ENCODE assay signal across 8 cellular contexts in genomic region chr5:141849371-141850182, GRCh38. TPM values are rescaled to one million over a fixed set of nuclear protein-coding genes. Genes with fewer than 3 reads are reported as not detected.
DNase-seq lines count a peak whose midpoint lies in the region; ATAC-seq and TF ChIP-seq lines count a peak whose summit lies in the region.

No MANE protein-coding gene starts in this region.

- H3K27me3 ChIP-seq in neural cell (ENCODE audit: insufficient read depth, low read depth, low read length), result no peaks in the 10 kb centered on the region

- no peaks in the 10 kb centered on the region for H3K9me3 ChIP-seq in neural cell (ENCODE audit: low read length)

- H2AFZ ChIP-seq in neural cell (ENCODE audit: low read depth, low read length), result peak overlapping the region; percentile 27

- no peak for TF ChIP-seq EP300 in neural cell (conservative IDR thresholded peaks at IDR 0.05; ENCODE audit: poor library complexity, severe bottlenecking)

- H3K4me3 ChIP-seq in neural cell (ENCODE audit: low read length), result peak overlapping the region; percentile 69

- H3K4me1 Mint-ChIP-seq in stimulated activated naive CD8-positive, alpha-beta T cell treated with anti-CD3 and anti-CD28 coated beads, Interleukin-15, amount 100 ng/mL, for 72 hours, result peaks cover 29% of the 10 kb centered on the region

- no peaks in the 10 kb centered on the region for H3K9me2 ChIP-seq in neural cell (ENCODE audit: insufficient read depth, low read length)

- peak; percentile 70 for ATAC-seq in GM21381 (IDR thresholded peaks at IDR 0.05; ENCODE audit: unreplicated experiment)
- ATAC-seq in stimulated activated naive CD8-positive, alpha-beta T cell treated with anti-CD3 and anti-CD28 coated beads, Interleukin-15, amount 100 ng/mL, for 72 hours, result peak; percentile 77

- peak overlapping the region; percentile 85 for H3K9ac ChIP-seq in neural cell (ENCODE audit: low read length)

- peak overlapping the region; percentile 88 for H3K27ac Mint-ChIP-seq in stimulated activated naive CD8-positive, alpha-beta T cell treated with anti-CD3 and anti-CD28 coated beads, Interleukin-15, amount 100 ng/mL, for 72 hours

- no peaks in the 10 kb centered on the region for H4K20me1 ChIP-seq in neural cell (ENCODE audit: insufficient read depth)

- peak overlapping the region; percentile 94 for H3K4me2 ChIP-seq in neural cell (ENCODE audit: low read length)

- H3K79me2 ChIP-seq in neural cell (replicated peaks; ENCODE audit: insufficient read depth, low read length), result peaks cover 21% of the 10 kb centered on the region

- TF ChIP-seq RAD21 in neural cell (conservative IDR thresholded peaks at IDR 0.05), result no peak

- H3K27ac ChIP-seq in neural cell (ENCODE audit: low read length), result peak overlapping the region; percentile 86

- DNase-seq in Caki2 (ENCODE audit: low read depth), result peak; percentile 79
- peak; percentile 87 for DNase-seq in HuH-7 (ENCODE audit: low spot score)
- peak; percentile 67 for DNase-seq in RPMI7951 (ENCODE audit: low read depth)
- peak; percentile 62 for DNase-seq in activated effector memory CD4-positive, alpha-beta T cell treated with Interleukin-2 at 50 U/mL for 16 hours
- peak; percentile 58 for DNase-seq in fibroblast of the conjunctiva (ENCODE audit: low read depth)
- peak; percentile 65 to 76 for DNase-seq in stimulated activated naive CD8-positive, alpha-beta T cell treated with anti-CD3 and anti-CD28 coated beads, Interleukin-15, amount 100 ng/mL, for 72 hours

- in situ Hi-C loops in Caki2 (cut with HindIII; ENCODE audit: low pct_unique_long_range_greater_than_20kb, low sequenced_read_pairs), result no loop called here

- H3K27me3 Mint-ChIP-seq in stimulated activated naive CD8-positive, alpha-beta T cell treated with anti-CD3 and anti-CD28 coated beads, Interleukin-15, amount 100 ng/mL, for 72 hours, result no peaks in the 10 kb centered on the region

- H3F3A ChIP-seq in neural cell (ENCODE audit: insufficient read depth, low read length, poor library complexity, severe bottlenecking), result no peaks in the 10 kb centered on the region

- H3K36me3 ChIP-seq in neural cell (ENCODE audit: insufficient read depth, low read length), result no peaks in the 10 kb centered on the region

- no peaks in the 10 kb centered on the region for H3K9me3 Mint-ChIP-seq in stimulated activated naive CD8-positive, alpha-beta T cell treated with anti-CD3 and anti-CD28 coated beads, Interleukin-15, amount 100 ng/mL, for 72 hours

- peak overlapping the region; percentile 86 to 91 for H3K4me3 Mint-ChIP-seq in stimulated activated naive CD8-positive, alpha-beta T cell treated with anti-CD3 and anti-CD28 coated beads, Interleukin-15, amount 100 ng/mL, for 72 hours

- TF ChIP-seq CTCF in neural cell (IDR thresholded peaks at IDR 0.05; ENCODE audit: poor library complexity, severe bottlenecking), result no peak

TF ChIP-seq in neural cell, 6 proteins besides CTCF, POLR2A, EP300 and RAD21:
- TF ChIP-seq SMC3 (conservative IDR thresholded peaks at IDR 0.05; ENCODE audit: poor library complexity) (peak; percentile 31), POLR2AphosphoS5 (IDR thresholded peaks at IDR 0.05) (no peak), EZH2 (IDR thresholded peaks at IDR 0.05; ENCODE audit: borderline replicate concordance, insufficient read depth, low read length, poor library complexity, severe bottlenecking) (no peak), TAF1 (IDR thresholded peaks at IDR 0.05; ENCODE audit: low read depth) (peak; percentile 46), MXI1 (conservative IDR thresholded peaks at IDR 0.05; ENCODE audit: poor library complexity, severe bottlenecking) (no peak), REST (IDR thresholded peaks at IDR 0.05; ENCODE audit: borderline replicate concordance) (peak; percentile 64)
TF ChIP-seq in neural cell: peak in this region for 3.

RNA-seq across cellular contexts. Expression of gene PCDH1, which starts 28.6 kb away (rescaled TPM):
- 27.3 and 41.1 TPM in 2 replicates for total RNA-seq in Caki2 (2014; rRNA removed; shearing (Covaris generic); ENCODE audit: low replicate concordance)
- 1.6 and 2.2 TPM in 2 replicates for total RNA-seq in RPMI7951 (2014; rRNA removed; shearing (Covaris generic))
- 13.9 and 21.3 TPM in 2 replicates for polyA plus RNA-seq in neural cell
- polyA minus RNA-seq in neural cell, result 86.4 and 103 TPM in 2 replicates

Comparison
In these comparisons a context has a peak if more than half of its experiments do, and no peak if none do; other contexts are left out.
1. Peak in every context shown above with its lines: DNase-seq, ATAC-seq, H3K4me3 ChIP-seq and H3K27ac ChIP-seq.